Comparison of ENCODE assay signal across 8 cellular contexts in genomic region chr1:1344672-1345361, GRCh38. TPM values are rescaled to one million over a fixed set of nuclear protein-coding genes. Genes with fewer than 3 reads are reported as not detected.
A peak's percentile ranks its signal among the peaks of the same experiment; 100 is the strongest.
DNase-seq lines count a peak whose midpoint lies in the region; ATAC-seq and TF ChIP-seq lines count a peak whose summit lies in the region.

No MANE protein-coding gene starts in this region.

- TF ChIP-seq CTCF in HFF-Myc (IDR thresholded peaks at IDR 0.05; ENCODE audit: low read depth, low read length, missing control alignments) (peak; percentile 63), fibroblast of lung (conservative IDR thresholded peaks at IDR 0.05 in 1 of 2, IDR thresholded peaks at IDR 0.05 in 1 of 2; ENCODE audit: low read depth in 1 of 2, low read length in 2 of 2) (peak; percentile 28 to 52)

- ATAC-seq in HG02938 (IDR thresholded peaks at IDR 0.05; ENCODE audit: unreplicated experiment) = no peak

- peak overlapping the region; percentile 25 for H3K4me3 ChIP-seq in HFF-Myc (replicated peaks; ENCODE audit: low read depth, low read length)
- peak overlapping the region in 1 of 4 experiments; percentile 7 for H3K4me3 ChIP-seq in fibroblast of lung (replicated peaks in 1 of 4; ENCODE audit: control extremely low read depth in 1 of 4, insufficient read depth in 1 of 4, low read depth in 3 of 4, low read length in 4 of 4)

- no peaks in the 10 kb centered on the region for H3K27me3 ChIP-seq in fibroblast of lung (ENCODE audit: control insufficient read depth, insufficient read depth, low read length)

- no peaks in the 10 kb centered on the region for H4K20me1 ChIP-seq in fibroblast of lung (ENCODE audit: control insufficient read depth, extremely low read depth, insufficient read depth, low read length)

- H3K27ac ChIP-seq in fibroblast of lung (ENCODE audit: insufficient read depth, low read length) = peak overlapping the region; percentile 69

- DNase-seq in HFF-Myc (ENCODE audit: extremely low read depth, low read depth) (no peak), SW480 (ENCODE audit: low spot score) (peak; percentile 86), fibroblast of lung (ENCODE audit: low read depth in 2 of 2) (peak; percentile 50 to 88), NCI-H748 treated with DMSO at 0.1 percent for 48 hours (lab: John Stamatoyannopoulos, UW) (no peak), NCI-H2227 treated with DMSO at 0.1 percent for 48 hours (lab: John Stamatoyannopoulos, UW) (no peak), C1 segment of cervical spinal cord (lab: John Stamatoyannopoulos, UW) (no peak)
- DNase-seq in stimulated activated CD4-positive, alpha-beta T cell treated with anti-CD3 and anti-CD28 coated beads, Interleukin-4, amount 100 ng/mL, for 24 hours = peak; percentile 67

- H3K79me2 ChIP-seq in fibroblast of lung (ENCODE audit: control insufficient read depth, insufficient read depth, low read length) = peaks cover 80% of the 10 kb centered on the region

- H2AFZ ChIP-seq in fibroblast of lung (ENCODE audit: low read length) = no peak overlapping the region

- H3K36me3 ChIP-seq in fibroblast of lung (ENCODE audit: control insufficient read depth, insufficient read depth, low read length) = peaks cover 17% of the 10 kb centered on the region

- H3K4me2 ChIP-seq in fibroblast of lung (ENCODE audit: extremely low read depth, insufficient read depth, low read length) = peak overlapping the region; percentile 71

- no peaks in the 10 kb centered on the region for H3K9me3 ChIP-seq in fibroblast of lung (ENCODE audit: control insufficient read depth, insufficient read depth, low read depth, low read length)

- H3K4me1 ChIP-seq in fibroblast of lung (ENCODE audit: control insufficient read depth, extremely low read depth, insufficient read depth, low read length) = peaks cover 27% of the 10 kb centered on the region

- peak overlapping the region; percentile 1 for H3K9ac ChIP-seq in fibroblast of lung (ENCODE audit: insufficient read depth, low read length)

RNA-seq across cellular contexts. Expression of gene DVL1, which starts 4.4 kb away (rescaled TPM):
- 78.3 and 107 TPM in 2 replicates for total RNA-seq in fibroblast of lung
- polyA plus RNA-seq in fibroblast of lung = 9.1 and 12.5 TPM in 2 replicates
- 23.4 and 43.6 TPM in 2 replicates for polyA plus RNA-seq in fibroblast of lung (2012)
- polyA minus RNA-seq in fibroblast of lung (ENCODE audit: low replicate concordance) = 14.8 and 16.0 TPM in 2 replicates

RNA-seq across cellular contexts. Expression of gene MXRA8, which starts 13.5 kb away (rescaled TPM):
- total RNA-seq in fibroblast of lung = 262 and 397 TPM in 2 replicates
- 205 and 239 TPM in 2 replicates for polyA plus RNA-seq in fibroblast of lung
- polyA plus RNA-seq in fibroblast of lung (2012) = 320 and 409 TPM in 2 replicates
- 638 and 877 TPM in 2 replicates for polyA minus RNA-seq in fibroblast of lung (ENCODE audit: low replicate concordance)

RNA-seq across cellular contexts. Expression of gene TAS1R3, which starts 13.7 kb away (rescaled TPM):
- total RNA-seq in fibroblast of lung = 0.17 and 0.26 TPM in 2 replicates
- 0.01 and 0.02 TPM in 2 replicates for polyA plus RNA-seq in fibroblast of lung
- polyA plus RNA-seq in fibroblast of lung (2012) = 0.06 and 0.13 TPM in 2 replicates
- polyA minus RNA-seq in fibroblast of lung (ENCODE audit: low replicate concordance) = not detected in 2 replicates

RNA-seq across cellular contexts. Expression of gene CPTP, which starts 20.2 kb away (rescaled TPM):
- 9.0 and 10.1 TPM in 2 replicates for total RNA-seq in fibroblast of lung
- polyA plus RNA-seq in fibroblast of lung = 6.0 and 6.2 TPM in 2 replicates
- polyA plus RNA-seq in fibroblast of lung (2012) = 13.5 and 18.1 TPM in 2 replicates
- polyA minus RNA-seq in fibroblast of lung (ENCODE audit: low replicate concordance) = 4.4 and 5.6 TPM in 2 replicates

RNA-seq across cellular contexts. Expression of gene INTS11, which starts 20.4 kb away (rescaled TPM):
- 46.2 and 69.2 TPM in 2 replicates for total RNA-seq in fibroblast of lung
- polyA plus RNA-seq in fibroblast of lung = 44.1 and 73.0 TPM in 2 replicates
- polyA plus RNA-seq in fibroblast of lung (2012) = 67.0 and 92.9 TPM in 2 replicates
- polyA minus RNA-seq in fibroblast of lung (ENCODE audit: low replicate concordance) = 210 and 377 TPM in 2 replicates

Comparison
In these comparisons a context has a peak if more than half of its experiments do, and no peak if none do; other contexts are left out.
1. DNase-seq: peak in SW480 (single experiment), fibroblast of lung (2 of 2) and stimulated activated CD4-positive, alpha-beta T cell treated with anti-CD3 and anti-CD28 coated beads, Interleukin-4, amount 100 ng/mL, for 24 hours (single experiment); none in HFF-Myc (single experiment), NCI-H748 treated with DMSO at 0.1 percent for 48 hours (single experiment), NCI-H2227 treated with DMSO at 0.1 percent for 48 hours (single experiment) and C1 segment of cervical spinal cord (0 of 14).